In the genomic region with DNA sequence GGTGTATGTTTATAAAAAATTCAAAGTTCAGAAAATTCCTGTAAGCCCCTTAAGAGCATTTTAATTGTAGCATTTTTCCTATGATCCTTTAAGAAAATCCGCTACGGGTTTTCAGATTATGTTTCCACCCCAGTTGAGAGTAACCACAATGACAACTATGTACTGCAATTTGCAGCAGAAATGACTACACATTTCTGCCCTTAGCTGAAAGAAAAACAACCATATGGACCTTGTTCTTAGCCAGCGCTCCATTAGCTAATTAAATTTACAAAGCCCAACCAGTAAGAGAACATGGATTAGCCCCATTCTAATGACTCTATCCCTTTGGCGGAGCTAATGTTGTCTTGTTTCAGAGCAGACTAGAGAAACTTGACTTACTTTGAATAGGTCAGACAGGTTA, we compare ENCODE assay signal across 20 cellular contexts.
DNase-seq lines count a peak whose midpoint lies in the region; ATAC-seq and TF ChIP-seq lines count a peak whose summit lies in the region.
"Had no signal": no experiment of that assay in that cellular context is flagged by ENCODE, and none has a peak within 500 bp of the region (broad histone marks: within the 10 kb centered on the region; RNA-seq: fewer than 3 reads in every experiment).

No MANE protein-coding gene starts in this region.

- no peak overlapping the region for H3K9ac ChIP-seq in MM.1S (ENCODE audit: low read length)

- no peaks in the 10 kb centered on the region for H3K27me3 Mint-ChIP-seq in type B pancreatic cell
- H3K27me3 Mint-ChIP-seq: CD4-positive, CD25-positive, alpha-beta regulatory T cell had no signal

- H3K27ac Mint-ChIP-seq in type B pancreatic cell = no peak overlapping the region
- H3K27ac Mint-ChIP-seq: CD4-positive, CD25-positive, alpha-beta regulatory T cell had no signal

- H3K9me2 ChIP-seq in MM.1S (replicated peaks; ENCODE audit: insufficient read depth, low read length) = no peaks in the 10 kb centered on the region

- H2AFZ ChIP-seq in MM.1S (ENCODE audit: low read length) = no peak overlapping the region

- no peaks in the 10 kb centered on the region for H3K79me2 ChIP-seq in MM.1S (ENCODE audit: low read length)

- no peak overlapping the region for H3K27ac ChIP-seq in MM.1S (ENCODE audit: low read length)
- H3K27ac ChIP-seq: ascending aorta, HL-60, left ventricle myocardium inferior, pancreas, upper lobe of left lung had no signal

- peaks cover 34% of the 10 kb centered on the region for H3K4me1 Mint-ChIP-seq in type B pancreatic cell (ENCODE audit: unreplicated experiment)
- H3K4me1 Mint-ChIP-seq: CD4-positive, CD25-positive, alpha-beta regulatory T cell had no signal

- no peak overlapping the region for H3K4me2 ChIP-seq in MM.1S (ENCODE audit: low read depth, low read length)

- H3K4me3 ChIP-seq in fibroblast of mammary gland (ENCODE audit: control insufficient read depth, low read depth, low read length) (no peak overlapping the region), MM.1S (ENCODE audit: low read length) (no peak overlapping the region)
- H3K4me3 ChIP-seq: ascending aorta, K562, left ventricle myocardium inferior, pancreas, upper lobe of left lung had no signal

- no peaks in the 10 kb centered on the region for H3K36me3 ChIP-seq in MM.1S (replicated peaks; ENCODE audit: insufficient read depth, low read length)
- H3K36me3 ChIP-seq: ascending aorta, left ventricle myocardium inferior, pancreas, upper lobe of left lung had no signal

- H3F3A ChIP-seq in MM.1S (ENCODE audit: insufficient read depth, low read length) = no peaks in the 10 kb centered on the region

- no peaks in the 10 kb centered on the region for H3K36me3 Mint-ChIP-seq in type B pancreatic cell
- H3K36me3 Mint-ChIP-seq: CD4-positive, CD25-positive, alpha-beta regulatory T cell had no signal

- TF ChIP-seq CTCF in fibroblast of mammary gland (conservative IDR thresholded peaks at IDR 0.05; ENCODE audit: control insufficient read depth, insufficient read depth, low read depth, low read length) (no peak), type B pancreatic cell (conservative IDR thresholded peaks at IDR 0.05) (no peak), MM.1S (IDR thresholded peaks at IDR 0.05; ENCODE audit: low read length) (no peak)

- H3K9me3 ChIP-seq in MM.1S (replicated peaks; ENCODE audit: insufficient read depth, low read length) = no peaks in the 10 kb centered on the region
- H3K9me3 ChIP-seq: ascending aorta, left ventricle myocardium inferior, pancreas, upper lobe of left lung had no signal

- no peaks in the 10 kb centered on the region for H3K27me3 ChIP-seq in MM.1S (replicated peaks; ENCODE audit: insufficient read depth, low read length)
- H3K27me3 ChIP-seq: ascending aorta, pancreas, upper lobe of left lung had no signal

- H3K9me3 Mint-ChIP-seq in type B pancreatic cell = peaks cover 6% of the 10 kb centered on the region

- no peaks in the 10 kb centered on the region for H4K20me1 ChIP-seq in MM.1S (ENCODE audit: insufficient read depth, low read length)

- H3K4me1 ChIP-seq in MM.1S (ENCODE audit: low read length) = no peaks in the 10 kb centered on the region
- H3K4me1 ChIP-seq: ascending aorta, pancreas, upper lobe of left lung had no signal

- H3K4me3 Mint-ChIP-seq in type B pancreatic cell = no peak overlapping the region
- H3K4me3 Mint-ChIP-seq: CD4-positive, CD25-positive, alpha-beta regulatory T cell had no signal

- peak; percentile 60 for ATAC-seq in SK-N-SH treated with all-trans-retinoic acid at 6 μM for 48 hours
- ATAC-seq: K562 had no signal

- DNase-seq in NCI-H524 (lab: John Stamatoyannopoulos, UW) (peak; percentile 37 to 92), NCI-H524 treated with DMSO at 0.1 percent for 48 hours (lab: John Stamatoyannopoulos, UW) (no peak), fibroblast of mammary gland (ENCODE audit: low read depth) (peak; percentile 50), type B pancreatic cell (ENCODE audit: extremely low spot score, unreplicated experiment) (no peak), HUDEP-2 (lab: John Stamatoyannopoulos, UW; ENCODE audit: unreplicated experiment in 76 of 76) (no peak), MM.1S (no peak)
- no peak for DNase-seq in stimulated activated CD4-positive, alpha-beta T cell treated with anti-CD3 and anti-CD28 coated beads, Interleukin-4, amount 100 ng/mL, for 24 hours
- DNase-seq: 8988T; activated CD4-positive, alpha-beta T cell treated with anti-CD3 and anti-CD28 coated beads for 1 hour; activated gamma-delta T cell; CD4-positive, CD25-positive, alpha-beta regulatory T cell; left ventricle myocardium inferior; NCI-H1105; pancreas; SIG-M5; upper lobe of left lung had no signal

TF ChIP-seq in SK-N-SH treated with all-trans-retinoic acid at 6 μM for 48 hours, 23 proteins besides CTCF, POLR2A, EP300 and RAD21 (continues in another document):
- TF ChIP-seq ZFP3 (CRISPR knock-in tag; IDR thresholded peaks at IDR 0.05) (0 out of 2 replicates have a peak, but pooled peaks have one; percentile 14), TOX (CRISPR knock-in tag; IDR thresholded peaks at IDR 0.05; ENCODE audit: borderline replicate concordance) (no peak), CSDC2 (CRISPR knock-in tag; IDR thresholded peaks at IDR 0.05) (peak; percentile 91; the same call in 1 of the 2 replicates), ZC3H10 (CRISPR knock-in tag; IDR thresholded peaks at IDR 0.05) (no peak), ZNF70 (CRISPR knock-in tag; IDR thresholded peaks at IDR 0.05) (peak; percentile 39), SNAI2 (CRISPR knock-in tag; IDR thresholded peaks at IDR 0.05) (0 out of 2 replicates have a peak, but pooled peaks have one; percentile 82), ZFP30 (CRISPR knock-in tag; IDR thresholded peaks at IDR 0.05) (no peak), OSR1 (CRISPR knock-in tag; IDR thresholded peaks at IDR 0.05) (no peak), RARB (CRISPR knock-in tag; IDR thresholded peaks at IDR 0.05) (no peak)
- TF ChIP-seq, protein P1, sequence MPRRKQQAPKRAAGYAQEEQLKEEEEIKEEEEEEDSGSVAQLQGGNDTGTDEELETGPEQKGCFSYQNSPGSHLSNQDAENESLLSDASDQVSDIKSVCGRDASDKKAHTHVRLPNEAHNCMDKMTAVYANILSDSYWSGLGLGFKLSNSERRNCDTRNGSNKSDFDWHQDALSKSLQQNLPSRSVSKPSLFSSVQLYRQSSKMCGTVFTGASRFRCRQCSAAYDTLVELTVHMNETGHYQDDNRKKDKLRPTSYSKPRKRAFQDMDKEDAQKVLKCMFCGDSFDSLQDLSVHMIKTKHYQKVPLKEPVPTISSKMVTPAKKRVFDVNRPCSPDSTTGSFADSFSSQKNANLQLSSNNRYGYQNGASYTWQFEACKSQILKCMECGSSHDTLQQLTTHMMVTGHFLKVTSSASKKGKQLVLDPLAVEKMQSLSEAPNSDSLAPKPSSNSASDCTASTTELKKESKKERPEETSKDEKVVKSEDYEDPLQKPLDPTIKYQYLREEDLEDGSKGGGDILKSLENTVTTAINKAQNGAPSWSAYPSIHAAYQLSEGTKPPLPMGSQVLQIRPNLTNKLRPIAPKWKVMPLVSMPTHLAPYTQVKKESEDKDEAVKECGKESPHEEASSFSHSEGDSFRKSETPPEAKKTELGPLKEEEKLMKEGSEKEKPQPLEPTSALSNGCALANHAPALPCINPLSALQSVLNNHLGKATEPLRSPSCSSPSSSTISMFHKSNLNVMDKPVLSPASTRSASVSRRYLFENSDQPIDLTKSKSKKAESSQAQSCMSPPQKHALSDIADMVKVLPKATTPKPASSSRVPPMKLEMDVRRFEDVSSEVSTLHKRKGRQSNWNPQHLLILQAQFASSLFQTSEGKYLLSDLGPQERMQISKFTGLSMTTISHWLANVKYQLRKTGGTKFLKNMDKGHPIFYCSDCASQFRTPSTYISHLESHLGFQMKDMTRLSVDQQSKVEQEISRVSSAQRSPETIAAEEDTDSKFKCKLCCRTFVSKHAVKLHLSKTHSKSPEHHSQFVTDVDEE (CRISPR knock-in tag; IDR thresholded peaks at IDR 0.05) = peak; percentile 23; the same call in 1 of the 2 replicates
- TF ChIP-seq, protein P2, sequence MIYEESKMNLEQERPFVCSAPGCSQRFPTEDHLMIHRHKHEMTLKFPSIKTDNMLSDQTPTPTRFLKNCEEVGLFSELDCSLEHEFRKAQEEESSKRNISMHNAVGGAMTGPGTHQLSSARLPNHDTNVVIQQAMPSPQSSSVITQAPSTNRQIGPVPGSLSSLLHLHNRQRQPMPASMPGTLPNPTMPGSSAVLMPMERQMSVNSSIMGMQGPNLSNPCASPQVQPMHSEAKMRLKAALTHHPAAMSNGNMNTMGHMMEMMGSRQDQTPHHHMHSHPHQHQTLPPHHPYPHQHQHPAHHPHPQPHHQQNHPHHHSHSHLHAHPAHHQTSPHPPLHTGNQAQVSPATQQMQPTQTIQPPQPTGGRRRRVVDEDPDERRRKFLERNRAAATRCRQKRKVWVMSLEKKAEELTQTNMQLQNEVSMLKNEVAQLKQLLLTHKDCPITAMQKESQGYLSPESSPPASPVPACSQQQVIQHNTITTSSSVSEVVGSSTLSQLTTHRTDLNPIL (CRISPR knock-in tag; IDR thresholded peaks at IDR 0.05; ENCODE audit: low read depth) = peak; percentile 77; the same call in 1 of the 2 replicates
- TF ChIP-seq, protein P3, sequence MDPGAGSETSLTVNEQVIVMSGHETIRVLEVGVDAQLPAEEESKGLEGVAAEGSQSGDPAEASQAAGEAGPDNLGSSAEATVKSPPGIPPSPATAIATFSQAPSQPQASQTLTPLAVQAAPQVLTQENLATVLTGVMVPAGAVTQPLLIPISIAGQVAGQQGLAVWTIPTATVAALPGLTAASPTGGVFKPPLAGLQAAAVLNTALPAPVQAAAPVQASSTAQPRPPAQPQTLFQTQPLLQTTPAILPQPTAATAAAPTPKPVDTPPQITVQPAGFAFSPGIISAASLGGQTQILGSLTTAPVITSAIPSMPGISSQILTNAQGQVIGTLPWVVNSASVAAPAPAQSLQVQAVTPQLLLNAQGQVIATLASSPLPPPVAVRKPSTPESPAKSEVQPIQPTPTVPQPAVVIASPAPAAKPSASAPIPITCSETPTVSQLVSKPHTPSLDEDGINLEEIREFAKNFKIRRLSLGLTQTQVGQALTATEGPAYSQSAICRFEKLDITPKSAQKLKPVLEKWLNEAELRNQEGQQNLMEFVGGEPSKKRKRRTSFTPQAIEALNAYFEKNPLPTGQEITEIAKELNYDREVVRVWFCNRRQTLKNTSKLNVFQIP (CRISPR knock-in tag; IDR thresholded peaks at IDR 0.05; ENCODE audit: borderline replicate concordance, low read depth) = peak; percentile 30; the same call in 1 of the 2 replicates

Comparison
In these comparisons a context has a peak if more than half of its experiments do, and no peak if none do; other contexts are left out.
1. DNase-seq: peak in NCI-H524 (2 of 2) and fibroblast of mammary gland (single experiment); none in NCI-H524 treated with DMSO at 0.1 percent for 48 hours (single experiment), stimulated activated CD4-positive, alpha-beta T cell treated with anti-CD3 and anti-CD28 coated beads, Interleukin-4, amount 100 ng/mL, for 24 hours (single experiment), type B pancreatic cell (single experiment), HUDEP-2 (0 of 76) and MM.1S (single experiment).